In genomic region chr17:42865638-42866094, GRCh38 we compare ENCODE assay signal across 1 cellular context.
A peak's percentile ranks its signal among the peaks of the same experiment; 100 is the strongest.
TF ChIP-seq lines count a peak whose summit lies in the region.

No MANE protein-coding gene starts in this region.

TF ChIP-seq in HepG2, 621 proteins besides CTCF, POLR2A, EP300 and RAD21 (continued from another document and continues in another):
- TF ChIP-seq ZNF142 (CRISPR knock-in tag; IDR thresholded peaks at IDR 0.05) (no peak), ZNF615 (CRISPR knock-in tag; IDR thresholded peaks at IDR 0.05; ENCODE audit: borderline replicate concordance) (no peak), ZKSCAN1 (IDR thresholded peaks at IDR 0.05; ENCODE audit: low read length) (no peak), ATAD3A (CRISPR knock-in tag; IDR thresholded peaks at IDR 0.05) (no peak), CCDC6 (CRISPR knock-in tag; IDR thresholded peaks at IDR 0.05) (peak; percentile 18; the same call in 1 of the 2 replicates), GTF3A (CRISPR knock-in tag; conservative IDR thresholded peaks at IDR 0.05) (no peak), TARDBP (CRISPR knock-in tag; IDR thresholded peaks at IDR 0.05) (peak; percentile 80), ZNF7 (CRISPR knock-in tag; IDR thresholded peaks at IDR 0.05) (no peak), SALL1 (CRISPR knock-in tag; IDR thresholded peaks at IDR 0.05) (peak; percentile 79), KAT8 (CRISPR knock-in tag; IDR thresholded peaks at IDR 0.05) (peak; percentile 21; the same call in 1 of the 2 replicates), DMTF1 (CRISPR knock-in tag; IDR thresholded peaks at IDR 0.05) (no peak), NAIF1 (CRISPR knock-in tag; IDR thresholded peaks at IDR 0.05; ENCODE audit: borderline replicate concordance) (0 out of 2 replicates have a peak, but pooled peaks have one; percentile 7), ZNF556 (CRISPR knock-in tag; IDR thresholded peaks at IDR 0.05; ENCODE audit: borderline replicate concordance) (no peak), SP4 (CRISPR knock-in tag; IDR thresholded peaks at IDR 0.05) (peak; percentile 35; the same call in 1 of the 2 replicates), HNF1A (IDR thresholded peaks at IDR 0.05; ENCODE audit: low read depth) (peak; percentile 80), HNF1A (CRISPR knock-in tag; IDR thresholded peaks at IDR 0.05; ENCODE audit: borderline replicate concordance) (peak; percentile 79; the same call in 1 of the 2 replicates), PAX8 (CRISPR knock-in tag; IDR thresholded peaks at IDR 0.05; ENCODE audit: borderline replicate concordance) (no peak), STAT6 (CRISPR knock-in tag; IDR thresholded peaks at IDR 0.05; ENCODE audit: borderline replicate concordance) (0 out of 2 replicates have a peak, but pooled peaks have one; percentile 45), REPIN1 (CRISPR knock-in tag; IDR thresholded peaks at IDR 0.05; ENCODE audit: borderline replicate concordance, low read depth) (no peak), ZBTB46 (CRISPR knock-in tag; IDR thresholded peaks at IDR 0.05; ENCODE audit: borderline replicate concordance) (no peak), SOX6 (IDR thresholded peaks at IDR 0.05) (no peak), SOX6 (CRISPR knock-in tag; IDR thresholded peaks at IDR 0.05) (peak; percentile 91), FOXK1 (CRISPR knock-in tag; IDR thresholded peaks at IDR 0.05; ENCODE audit: borderline replicate concordance, low read depth) (peak; percentile 77; the same call in 1 of the 2 replicates), PCBP1 (IDR thresholded peaks at IDR 0.05; ENCODE audit: borderline replicate concordance, low read depth, low read length) (no peak), BCL6 (CRISPR knock-in tag; IDR thresholded peaks at IDR 0.05) (peak; percentile 87), RARA (CRISPR knock-in tag; IDR thresholded peaks at IDR 0.05) (peak; percentile 98), ZMYM3 (CRISPR knock-in tag; IDR thresholded peaks at IDR 0.05) (no peak), ZNF878 (CRISPR knock-in tag; IDR thresholded peaks at IDR 0.05) (peak; percentile 60; the same call in 1 of the 2 replicates), HOXA3 (CRISPR knock-in tag; IDR thresholded peaks at IDR 0.05) (peak; percentile 58; the same call in 1 of the 2 replicates), ZNF605 (CRISPR knock-in tag; IDR thresholded peaks at IDR 0.05) (peak; percentile 59), ELF1 (CRISPR knock-in tag; IDR thresholded peaks at IDR 0.05) (no peak), RBM39 (IDR thresholded peaks at IDR 0.05; ENCODE audit: low read depth, low read length, poor library complexity, severe bottlenecking) (no peak), LCORL (IDR thresholded peaks at IDR 0.05) (no peak), LCORL (CRISPR knock-in tag; IDR thresholded peaks at IDR 0.05) (peak; percentile 94), ZNF234 (CRISPR knock-in tag; conservative IDR thresholded peaks at IDR 0.05) (no peak), ZBTB26 (CRISPR knock-in tag; IDR thresholded peaks at IDR 0.05; ENCODE audit: borderline replicate concordance) (peak; percentile 74; the same call in 1 of the 2 replicates), MBD4 (IDR thresholded peaks at IDR 0.05; ENCODE audit: borderline replicate concordance, low read length) (no peak), NR2F1 (CRISPR knock-in tag; IDR thresholded peaks at IDR 0.05) (peak; percentile 81 to 94), KLF12 (CRISPR knock-in tag; IDR thresholded peaks at IDR 0.05; ENCODE audit: borderline replicate concordance) (no peak), PPARG (CRISPR knock-in tag; conservative IDR thresholded peaks at IDR 0.05) (peak; percentile 70; the same call in 1 of the 2 replicates), ZBTB43 (CRISPR knock-in tag; conservative IDR thresholded peaks at IDR 0.05) (no peak), ZNF34 (CRISPR knock-in tag; IDR thresholded peaks at IDR 0.05; ENCODE audit: borderline replicate concordance) (no peak), ZSCAN21 (CRISPR knock-in tag; IDR thresholded peaks at IDR 0.05; ENCODE audit: borderline replicate concordance) (no peak), ZNF850 (CRISPR knock-in tag; conservative IDR thresholded peaks at IDR 0.05) (no peak), ZNF124 (CRISPR knock-in tag; IDR thresholded peaks at IDR 0.05) (no peak), MEIS2 (CRISPR knock-in tag; IDR thresholded peaks at IDR 0.05) (no peak), ZNF652 (CRISPR knock-in tag; IDR thresholded peaks at IDR 0.05; ENCODE audit: borderline replicate concordance, low read depth) (no peak; the same call in 1 of the 2 replicates), ZFP82 (CRISPR knock-in tag; IDR thresholded peaks at IDR 0.05; ENCODE audit: borderline replicate concordance) (no peak), HDAC2 (CRISPR knock-in tag; IDR thresholded peaks at IDR 0.05) (peak; percentile 82)
